ENCODE assay signal across 23 cellular contexts in genomic region chr4:142418697-142419096, GRCh38.
"Had no signal": no experiment of that assay in that cellular context is flagged by ENCODE, and none has a peak within 500 bp of the region (broad histone marks: within the 10 kb centered on the region; RNA-seq: fewer than 3 reads in every experiment).

No MANE protein-coding gene starts in this region.

- H3K4me1 ChIP-seq: body of pancreas, lower lobe of right lung, sigmoid colon, transverse colon, uterus had no signal

- DNase-seq: activated CD4-positive, alpha-beta T cell treated with anti-CD3 and anti-CD28 coated beads, Interleukin-2, amount 50 U/mL, for 48 hours; activated naive CD4-positive, alpha-beta T cell; anterior cingulate cortex; body of pancreas; central memory CD4-positive, alpha-beta T cell; effector memory CD4-positive, alpha-beta T cell; head of caudate nucleus; islet precursor cell; left colon; lower lobe of right lung; mesendoderm; mucosa of descending colon; occipital lobe; sigmoid colon; stimulated activated CD4-positive, alpha-beta T cell treated with anti-CD3 and anti-CD28 coated beads, Interleukin-2, amount 100 ng/mL, for 48 hours; stimulated activated CD8-positive, alpha-beta memory T cell treated with anti-CD3 and anti-CD28 coated beads, Interleukin-4, amount 100 ng/mL, for 48 hours; stimulated activated naive B cell treated with anti-CD40 and anti-IgM and Interleukin-4, amounts not matched to agents 10 μg/mL and 1 μg/mL and 100 μg/mL, for 72 hours; T-helper 9 cell; transverse colon; uterus had no signal

- H3K27me3 Mint-ChIP-seq: stimulated activated naive B cell treated with anti-CD40 and anti-IgM and Interleukin-4, amounts not matched to agents 10 μg/mL and 1 μg/mL and 100 μg/mL, for 72 hours had no signal

- H3K4me3 Mint-ChIP-seq: neural crest cell; stimulated activated naive B cell treated with anti-CD40 and anti-IgM and Interleukin-4, amounts not matched to agents 10 μg/mL and 1 μg/mL and 100 μg/mL, for 72 hours; WTC11 had no signal

- H3K9me3 ChIP-seq: body of pancreas, lower lobe of right lung, mucosa of descending colon, sigmoid colon, transverse colon, uterus had no signal

- ATAC-seq: body of pancreas; left colon; lower lobe of right lung; mucosa of descending colon; stimulated activated naive B cell treated with anti-CD40 and anti-IgM and Interleukin-4, amounts not matched to agents 10 μg/mL and 1 μg/mL and 100 μg/mL, for 72 hours; WTC11 had no signal

- H3K27ac Mint-ChIP-seq: activated T-helper 2 cell treated with anti-CD3 and anti-CD28 coated beads, Interferon-gamma antibody, Interleukin-2, Interleukin-4, amounts not matched to agents 10 μg/mL and 5 μg/mL and 100 μg/mL, durations not matched to agents 14 hours and 24 hours and 36 hours; stimulated activated naive B cell treated with anti-CD40 and anti-IgM and Interleukin-4, amounts not matched to agents 10 μg/mL and 1 μg/mL and 100 μg/mL, for 72 hours; WTC11 had no signal

- H3K36me3 ChIP-seq: lower lobe of right lung, sigmoid colon, transverse colon, uterus had no signal

- H3K4me3 ChIP-seq: body of pancreas, lower lobe of right lung, mucosa of descending colon, sigmoid colon, transverse colon, uterus had no signal

- H3K4me1 Mint-ChIP-seq: stimulated activated naive B cell treated with anti-CD40 and anti-IgM and Interleukin-4, amounts not matched to agents 10 μg/mL and 1 μg/mL and 100 μg/mL, for 72 hours had no signal

- H3K27ac ChIP-seq: body of pancreas, lower lobe of right lung, sigmoid colon, transverse colon, uterus had no signal

- H3K36me3 Mint-ChIP-seq: WTC11 had no signal

- H3K27me3 ChIP-seq: sigmoid colon, transverse colon, uterus had no signal
